Comparison of ENCODE assay signal across 8 cellular contexts in genomic region chr11:48729503-48729902, GRCh38.
DNase-seq lines count a peak whose midpoint lies in the region; ATAC-seq and TF ChIP-seq lines count a peak whose summit lies in the region.
"Not testable (repeated sequence)": the region's sequence is repeated elsewhere in the genome, so short reads cannot be mapped to it uniquely, and the experiment has no call there.

No MANE protein-coding gene starts in this region.

- not testable (repeated sequence) for H3K4me1 ChIP-seq in sigmoid colon, spleen

- not testable (repeated sequence) for TF ChIP-seq EP300 in sigmoid colon (IDR thresholded peaks at IDR 0.05)

- H3K36me3 ChIP-seq in sigmoid colon, spleen: not testable (repeated sequence)

- intact Hi-C loops in posterior vena cava (cut with DNase I); sigmoid colon (cut with DNase I); spleen (cut with DNase I; ENCODE audit: low total_unique reads): not testable (repeated sequence)

- H3K27ac Mint-ChIP-seq in chondrocyte (ENCODE audit: unreplicated experiment); osteocyte (ENCODE audit: unreplicated experiment); type B pancreatic cell: not testable (repeated sequence)

- not testable (repeated sequence) for H3K27me3 Mint-ChIP-seq in chondrocyte (ENCODE audit: low read depth); osteocyte (ENCODE audit: unreplicated experiment); type B pancreatic cell

- not testable (repeated sequence) for H3K4me3 ChIP-seq in sigmoid colon, spleen

- not testable (repeated sequence) for TF ChIP-seq POLR2A in sigmoid colon (IDR thresholded peaks at IDR 0.05); spleen (IDR thresholded peaks at IDR 0.05)

- H3K9me3 ChIP-seq in sigmoid colon (peaks cover 0 to 30% (median 13%) of the 10 kb centered on the region in 4 donors), spleen (peaks cover under 1 to 91% (median 77%) of the 10 kb centered on the region in 8 donors)

- not testable (repeated sequence) for ATAC-seq in left lobe of liver

- not testable (repeated sequence) for H3K4me1 Mint-ChIP-seq in chondrocyte (ENCODE audit: low read depth); osteocyte (ENCODE audit: unreplicated experiment); type B pancreatic cell (ENCODE audit: unreplicated experiment)

- H3K4me3 Mint-ChIP-seq in chondrocyte (ENCODE audit: unreplicated experiment); osteocyte (ENCODE audit: unreplicated experiment); type B pancreatic cell: not testable (repeated sequence)

- H3K27me3 ChIP-seq in sigmoid colon; spleen (replicated peaks in 1 of 7): not testable (repeated sequence)

- H3K36me3 Mint-ChIP-seq in chondrocyte (ENCODE audit: low read depth); osteocyte (ENCODE audit: unreplicated experiment); type B pancreatic cell: not testable (repeated sequence)

- peak; percentile 42 for DNase-seq in chondrocyte (ENCODE audit: low spot score)
- peak; percentile 19 for DNase-seq in left lobe of liver (ENCODE audit: low spot score)
- peak; percentile 51 for DNase-seq in mesenteric fat pad (ENCODE audit: low spot score)
- peak; percentile 65 for DNase-seq in osteocyte (ENCODE audit: extremely low spot score, unreplicated experiment)
- DNase-seq in posterior vena cava (ENCODE audit: low spot score), result peak; percentile 53
- DNase-seq in sigmoid colon, result peak; percentile 22
- DNase-seq in spleen, result peak; percentile 35
- DNase-seq in type B pancreatic cell (ENCODE audit: extremely low spot score, unreplicated experiment), result peak; percentile 44

- 73 to 78% methylated on average over 5 of the region's 5 CpGs for WGBS in sigmoid colon, 2 donors
- WGBS in spleen, 5 donors, result 57 to 78% (median 68%) methylated on average over 5 of the region's 5 CpGs

- H3K27ac ChIP-seq in sigmoid colon, spleen: not testable (repeated sequence)

- TF ChIP-seq CTCF in chondrocyte (IDR thresholded peaks at IDR 0.05); osteocyte (IDR thresholded peaks at IDR 0.05); sigmoid colon (IDR thresholded peaks at IDR 0.05); spleen (IDR thresholded peaks at IDR 0.05 in 8 of 11, conservative IDR thresholded peaks at IDR 0.05 in 3 of 11); type B pancreatic cell (conservative IDR thresholded peaks at IDR 0.05): not testable (repeated sequence)

- H3K9me3 Mint-ChIP-seq in chondrocyte (ENCODE audit: low read depth) (peaks cover 76% of the 10 kb centered on the region), osteocyte (ENCODE audit: unreplicated experiment) (peaks cover 25% of the 10 kb centered on the region)
- H3K9me3 Mint-ChIP-seq in type B pancreatic cell, result not testable (repeated sequence)
